In genomic region chr10:106043833-106044232, GRCh38 we compare ENCODE assay signal across 17 cellular contexts.
DNase-seq lines count a peak whose midpoint lies in the region; ATAC-seq, FAIRE-seq and TF ChIP-seq lines count a peak whose summit lies in the region.
"Had no signal": no experiment of that assay in that cellular context is flagged by ENCODE, and none has a peak within 500 bp of the region (broad histone marks: within the 10 kb centered on the region; RNA-seq: fewer than 3 reads in every experiment).

No MANE protein-coding gene starts in this region.

- peaks cover 0 to 3% of the 10 kb centered on the region in 2 donors for H3K9me3 ChIP-seq in left lung
- no peaks in the 10 kb centered on the region for H3K9me3 ChIP-seq in esophagus muscularis mucosa
- H3K9me3 ChIP-seq in ovary, result no peaks in the 10 kb centered on the region
- H3K9me3 ChIP-seq: left ventricle myocardium inferior, prostate gland had no signal

- intact Hi-C loops in left lung (cut with DNase I) (no loop called here), esophagus muscularis mucosa (cut with DNase I) (no loop called here), ovary (cut with DNase I) (no loop called here)

- H3K27me3 ChIP-seq in left lung (no peaks in the 10 kb centered on the region), esophagus muscularis mucosa (no peaks in the 10 kb centered on the region), ovary (no peaks in the 10 kb centered on the region)

- peak; percentile 10 for DNase-seq in ACHN
- peak; percentile 8 for DNase-seq in NCI-H69 (lab: John Stamatoyannopoulos, UW)
- no peak for DNase-seq in left lung
- no peak for DNase-seq in esophagus muscularis mucosa (ENCODE audit: extremely low spot score)
- no peak for DNase-seq in ovary
- no peak for DNase-seq in NCI-H748 (lab: John Stamatoyannopoulos, UW; ENCODE audit: unreplicated experiment)
- DNase-seq: activated B cell treated with CpG ODN at 0.5 μM for 24 hours; activated CD8-positive, alpha-beta memory T cell treated with anti-CD3 and anti-CD28 coated beads, Interleukin-2, amount 10 ng/mL, durations not matched to agents 7 days and 5 days; Karpas-422; left ventricle myocardium inferior; NCI-H1436 treated with DMSO at 0.1 percent for 48 hours; Right ventricle myocardium superior; stimulated activated naive CD4-positive, alpha-beta T cell had no signal

- H3K4me1 ChIP-seq in left lung (no peaks in the 10 kb centered on the region), esophagus muscularis mucosa (peaks cover 0 to 4% (median 0%) of the 10 kb centered on the region in 4 donors), ovary (ENCODE audit: insufficient read depth) (no peaks in the 10 kb centered on the region)
- H3K4me1 ChIP-seq: left ventricle myocardium inferior, prostate gland had no signal

- TF ChIP-seq EP300 in esophagus muscularis mucosa (IDR thresholded peaks at IDR 0.05) (no peak), ovary (IDR thresholded peaks at IDR 0.05) (no peak)

- H3K4me3 ChIP-seq in left lung, result no peak overlapping the region
- no peak overlapping the region for H3K4me3 ChIP-seq in esophagus muscularis mucosa
- H3K4me3 ChIP-seq in ovary, result no peak overlapping the region
- H3K4me3 ChIP-seq: left ventricle myocardium inferior, prostate gland had no signal

- WGBS in esophagus muscularis mucosa, result 44% methylated on average over 3 of the region's 3 CpGs
- 33 to 35% (median 34%) methylated on average over 3 of the region's 3 CpGs for WGBS in ovary, 3 donors

- TF ChIP-seq CTCF in left lung (IDR thresholded peaks at IDR 0.05) (no peak), esophagus muscularis mucosa (IDR thresholded peaks at IDR 0.05) (no peak), ovary (IDR thresholded peaks at IDR 0.05) (no peak)

- ATAC-seq in left lung, result peak; percentile 16
- no peak for ATAC-seq in HG03095 (IDR thresholded peaks at IDR 0.05; ENCODE audit: unreplicated experiment)
- ATAC-seq: activated CD8-positive, alpha-beta memory T cell treated with anti-CD3 and anti-CD28 coated beads, Interleukin-2, amount 10 ng/mL, durations not matched to agents 7 days and 5 days; esophagus mucosa had no signal

- H3K27ac ChIP-seq in left lung (no peak overlapping the region), esophagus muscularis mucosa (replicated peaks in 1 of 4) (no peak overlapping the region), ovary (no peak overlapping the region)
- H3K27ac ChIP-seq: left ventricle myocardium inferior, prostate gland had no signal

- in situ Hi-C loops in ACHN (cut with HindIII; ENCODE audit: low pct_ligation_motif_present, low pct_unique_long_range_greater_than_20kb, low sequenced_read_pairs), result no loop called here

- FAIRE-seq in endometrium (lab: Jason Lieb, UNC), result peak; percentile 75

- H3K36me3 ChIP-seq in left lung, result no peaks in the 10 kb centered on the region
- H3K36me3 ChIP-seq in esophagus muscularis mucosa, result no peaks in the 10 kb centered on the region
- no peaks in the 10 kb centered on the region for H3K36me3 ChIP-seq in ovary
- H3K36me3 ChIP-seq: left ventricle myocardium inferior, prostate gland had no signal

- no peak for TF ChIP-seq POLR2A in esophagus muscularis mucosa (IDR thresholded peaks at IDR 0.05; ENCODE audit: low read depth)
- no peak for TF ChIP-seq POLR2A in ovary (IDR thresholded peaks at IDR 0.05)

Comparison
In these comparisons a context has a peak if more than half of its experiments do, and no peak if none do; other contexts are left out.
1. DNase-seq: peak in ACHN (single experiment) and NCI-H69 (single experiment); none in left lung (0 of 2), esophagus muscularis mucosa (single experiment), ovary (0 of 5) and NCI-H748 (single experiment).